In the genomic region with DNA sequence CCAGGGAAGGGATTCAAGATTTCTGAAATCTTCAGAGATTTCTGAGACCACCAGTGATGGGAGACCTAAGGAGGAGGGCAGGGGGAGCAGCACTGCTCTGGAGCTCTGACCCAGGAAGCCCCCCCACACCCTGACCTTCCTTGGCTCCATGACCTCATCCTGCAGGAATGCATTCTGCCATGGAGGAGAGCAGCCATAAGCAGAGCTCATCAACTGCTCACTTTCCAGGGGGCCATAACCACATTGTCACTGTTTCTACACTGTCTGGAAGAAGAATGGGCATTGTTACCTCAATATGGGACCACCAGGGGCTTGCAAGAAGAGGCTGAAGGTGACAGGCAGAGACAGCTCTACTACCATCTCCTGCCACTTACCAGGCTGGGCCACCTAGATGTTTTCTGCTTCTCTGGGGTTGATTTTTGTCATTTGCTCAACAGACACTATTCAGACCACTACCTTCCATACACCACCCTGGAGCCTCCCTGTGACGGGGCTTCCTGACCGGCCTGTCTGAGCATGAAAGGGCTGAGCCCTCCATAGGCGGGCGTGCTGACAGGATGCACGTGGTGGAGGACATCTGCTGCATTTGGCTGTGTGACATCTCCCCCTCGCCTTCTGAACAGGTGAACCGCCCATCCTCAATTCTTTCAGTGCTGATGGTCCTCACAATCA, we compare ENCODE assay signal across 12 cellular contexts. TPM values are rescaled to one million over a fixed set of nuclear protein-coding genes. Genes with fewer than 3 reads are reported as not detected.
DNase-seq lines count a peak whose midpoint lies in the region; ATAC-seq and TF ChIP-seq lines count a peak whose summit lies in the region.
"Had no signal": no experiment of that assay in that cellular context is flagged by ENCODE, and none has a peak within 500 bp of the region (broad histone marks: within the 10 kb centered on the region; RNA-seq: fewer than 3 reads in every experiment).

No MANE protein-coding gene starts in this region.

- DNase-seq in Caki2 (ENCODE audit: low read depth) (peak; percentile 30), cerebellar cortex (ENCODE audit: low spot score) (peak; percentile 22), myocyte (ENCODE audit: low read depth) (peak; percentile 70), NCI-H187 (lab: John Stamatoyannopoulos, UW) (no peak), OCI-M2 (lab: John Stamatoyannopoulos, UW; ENCODE audit: unreplicated experiment) (no peak)
- DNase-seq: activated naive CD8-positive, alpha-beta T cell treated with anti-CD3 and anti-CD28 coated beads, Interleukin-2, amount 10 ng/mL, durations not matched to agents 7 days and 5 days; DMS79 had no signal

- H3K4me2 ChIP-seq in Loucy (ENCODE audit: low read depth, low read length, poor library complexity, severe bottlenecking) = no peak overlapping the region
- H3K4me2 ChIP-seq: KMS-11 had no signal

- no peak for ATAC-seq in GM19035 (IDR thresholded peaks at IDR 0.05; ENCODE audit: unreplicated experiment)
- ATAC-seq in GM18909 (IDR thresholded peaks at IDR 0.05; ENCODE audit: poor library complexity, unreplicated experiment) = no peak

- H3K4me3 ChIP-seq in Loucy (ENCODE audit: low read length, poor library complexity, severe bottlenecking) = no peak overlapping the region

- H4K20me1 ChIP-seq in Loucy (ENCODE audit: insufficient read depth, low read length, poor library complexity, severe bottlenecking) = peaks cover 8% of the 10 kb centered on the region

- H3K36me3 ChIP-seq in Loucy (ENCODE audit: insufficient read depth, low read length) = no peaks in the 10 kb centered on the region

- H3K4me1 ChIP-seq in Loucy (ENCODE audit: insufficient read depth, low read length, poor library complexity, severe bottlenecking) = peaks cover 21% of the 10 kb centered on the region

- H3K9me3 ChIP-seq in Loucy (ENCODE audit: insufficient read depth, low read depth, low read length) = no peaks in the 10 kb centered on the region

- no peaks in the 10 kb centered on the region for H3K9me2 ChIP-seq in Loucy (replicated peaks; ENCODE audit: low read depth, low read length)

- in situ Hi-C loops in Caki2 (cut with HindIII; ENCODE audit: low pct_unique_long_range_greater_than_20kb, low sequenced_read_pairs) = no loop called here

- no peak for TF ChIP-seq CTCF in Loucy (conservative IDR thresholded peaks at IDR 0.05; ENCODE audit: low read length)

- no peaks in the 10 kb centered on the region for H3F3A ChIP-seq in Loucy (ENCODE audit: low read depth)

- H3K9ac ChIP-seq in Loucy (ENCODE audit: low read depth, low read length, poor library complexity, severe bottlenecking) = no peak overlapping the region
- H3K9ac ChIP-seq: KMS-11 had no signal

- H3K79me2 ChIP-seq in Loucy (ENCODE audit: insufficient read depth, low read length) = peaks cover 26% of the 10 kb centered on the region

- H2AFZ ChIP-seq in Loucy (ENCODE audit: low read length) = peak overlapping the region; percentile 12; the same call in 1 of the 2 replicates

- H3K27me3 ChIP-seq in Loucy (ENCODE audit: insufficient read depth, low read length, poor library complexity, severe bottlenecking) = no peaks in the 10 kb centered on the region

RNA-seq across cellular contexts. Expression of a gene that starts 2.3 kb away (rescaled TPM):
- total RNA-seq in Caki2 (2014; rRNA removed; shearing (Covaris generic); ENCODE audit: low replicate concordance) = 7.8 and 8.6 TPM in 2 replicates
- total RNA-seq in myocyte = 30.3 and 54.3 TPM in 2 replicates
- polyA plus RNA-seq in myocyte (2012) = 17.0 TPM

RNA-seq across cellular contexts. Expression of a gene that starts 31.7 kb away (rescaled TPM):
- total RNA-seq in Caki2 (2014; rRNA removed; shearing (Covaris generic); ENCODE audit: low replicate concordance) = not detected in 2 replicates
- 0.10 TPM in 1 of 2 replicates, not detected in the other for total RNA-seq in myocyte
- not detected for polyA plus RNA-seq in myocyte (2012)
- total RNA-seq: activated naive CD8-positive, alpha-beta T cell treated with anti-CD3 and anti-CD28 coated beads, Interleukin-2, amount 10 ng/mL, durations not matched to agents 7 days and 5 days; ureter had no signal

Comparison
In these comparisons a context has a peak if more than half of its experiments do, and no peak if none do; other contexts are left out.
1. DNase-seq: peak in Caki2 (single experiment), cerebellar cortex (single experiment) and myocyte (single experiment); none in NCI-H187 (0 of 2) and OCI-M2 (single experiment).